Comparison of ENCODE assay signal across 8 cellular contexts in the genomic region with DNA sequence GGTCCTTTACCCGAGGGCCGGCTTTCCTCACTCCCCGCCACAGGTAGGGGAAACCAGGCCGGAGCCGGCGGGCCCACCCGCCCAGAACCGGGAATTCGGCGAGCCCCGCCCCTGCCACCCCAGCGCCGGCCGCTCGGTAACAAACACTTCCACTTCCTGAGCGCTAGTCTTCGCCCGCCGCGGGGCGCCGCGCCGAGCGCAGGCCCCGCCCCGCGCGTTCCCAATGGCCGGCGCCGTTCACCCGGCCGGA. TPM values are rescaled to one million over a fixed set of nuclear protein-coding genes. Genes with fewer than 3 reads are reported as not detected.
DNase-seq lines count a peak whose midpoint lies in the region; ATAC-seq lines count a peak whose summit lies in the region.

No MANE protein-coding gene starts in this region.

- peaks cover 50% of the 10 kb centered on the region for H3K4me1 Mint-ChIP-seq in activated naive CD8-positive, alpha-beta T cell treated with anti-CD3 and anti-CD28 coated beads for 36 hours
- peaks cover 50% of the 10 kb centered on the region for H3K4me1 Mint-ChIP-seq in memory B cell

- ATAC-seq in GM21825 (IDR thresholded peaks at IDR 0.05; ENCODE audit: unreplicated experiment) = peak; percentile 80
- no peak for ATAC-seq in memory B cell (ENCODE audit: low read depth)
- no peak for ATAC-seq in HG03025 (IDR thresholded peaks at IDR 0.05; ENCODE audit: low FRiP score, unreplicated experiment)
- no peak for ATAC-seq in GM18519 (IDR thresholded peaks at IDR 0.05; ENCODE audit: low FRiP score, unreplicated experiment)

- peaks cover 4% of the 10 kb centered on the region for H3K9me3 Mint-ChIP-seq in activated naive CD8-positive, alpha-beta T cell treated with anti-CD3 and anti-CD28 coated beads for 36 hours
- no peaks in the 10 kb centered on the region for H3K9me3 Mint-ChIP-seq in memory B cell

- H3K27ac Mint-ChIP-seq in activated naive CD8-positive, alpha-beta T cell treated with anti-CD3 and anti-CD28 coated beads for 36 hours = peak overlapping the region; percentile 62
- H3K27ac Mint-ChIP-seq in memory B cell = no peak overlapping the region

- peak overlapping the region; percentile 68 for H3K4me3 Mint-ChIP-seq in activated naive CD8-positive, alpha-beta T cell treated with anti-CD3 and anti-CD28 coated beads for 36 hours
- peak overlapping the region; percentile 72 for H3K4me3 Mint-ChIP-seq in memory B cell

- H3K36me3 Mint-ChIP-seq in activated naive CD8-positive, alpha-beta T cell treated with anti-CD3 and anti-CD28 coated beads for 36 hours = peaks cover 28% of the 10 kb centered on the region
- peaks cover 8% of the 10 kb centered on the region for H3K36me3 Mint-ChIP-seq in memory B cell

- DNase-seq in 8988T = peak; percentile 93
- DNase-seq in activated naive CD8-positive, alpha-beta T cell treated with anti-CD3 and anti-CD28 coated beads for 36 hours = peak; percentile 98
- no peak for DNase-seq in memory B cell (ENCODE audit: low spot score in 2 of 2)
- DNase-seq in dermis blood vessel endothelial cell = no peak
- DNase-seq in NCI-H1694 (lab: John Stamatoyannopoulos, UW) = no peak

- H3K27me3 Mint-ChIP-seq in activated naive CD8-positive, alpha-beta T cell treated with anti-CD3 and anti-CD28 coated beads for 36 hours = no peaks in the 10 kb centered on the region
- H3K27me3 Mint-ChIP-seq in memory B cell = no peaks in the 10 kb centered on the region

RNA-seq across cellular contexts. Expression of a gene that starts 0.2 kb away (rescaled TPM):
- total RNA-seq in activated naive CD8-positive, alpha-beta T cell treated with anti-CD3 and anti-CD28 coated beads for 36 hours = 100 to 1,000 TPM; 124 to 127 TPM
- 10.4 and 22.5 TPM in 2 replicates for total RNA-seq in dermis blood vessel endothelial cell

RNA-seq across cellular contexts. Expression of a gene that starts 11.1 kb away (rescaled TPM):
- total RNA-seq in activated naive CD8-positive, alpha-beta T cell treated with anti-CD3 and anti-CD28 coated beads for 36 hours = 1 to 10 TPM; 1.8 TPM
- 0.17 and 0.37 TPM in 2 replicates for total RNA-seq in dermis blood vessel endothelial cell

RNA-seq across cellular contexts. Expression of a gene that starts 27.9 kb away (rescaled TPM):
- 10 to 100 TPM; 39.9 to 41.6 TPM for total RNA-seq in activated naive CD8-positive, alpha-beta T cell treated with anti-CD3 and anti-CD28 coated beads for 36 hours
- total RNA-seq in dermis blood vessel endothelial cell = 29.9 and 37.6 TPM in 2 replicates

RNA-seq across cellular contexts. Expression of a gene that starts 35.5 kb away (rescaled TPM):
- total RNA-seq in activated naive CD8-positive, alpha-beta T cell treated with anti-CD3 and anti-CD28 coated beads for 36 hours = not detected
- not detected in 2 replicates for total RNA-seq in dermis blood vessel endothelial cell

Comparison
In these comparisons a context has a peak if more than half of its experiments do, and no peak if none do; other contexts are left out.
1. DNase-seq: peak in 8988T (single experiment) and activated naive CD8-positive, alpha-beta T cell treated with anti-CD3 and anti-CD28 coated beads for 36 hours (single experiment); none in memory B cell (0 of 2), dermis blood vessel endothelial cell (single experiment) and NCI-H1694 (single experiment).